8 cellular contexts compared by ENCODE assay signal in the genomic region with DNA sequence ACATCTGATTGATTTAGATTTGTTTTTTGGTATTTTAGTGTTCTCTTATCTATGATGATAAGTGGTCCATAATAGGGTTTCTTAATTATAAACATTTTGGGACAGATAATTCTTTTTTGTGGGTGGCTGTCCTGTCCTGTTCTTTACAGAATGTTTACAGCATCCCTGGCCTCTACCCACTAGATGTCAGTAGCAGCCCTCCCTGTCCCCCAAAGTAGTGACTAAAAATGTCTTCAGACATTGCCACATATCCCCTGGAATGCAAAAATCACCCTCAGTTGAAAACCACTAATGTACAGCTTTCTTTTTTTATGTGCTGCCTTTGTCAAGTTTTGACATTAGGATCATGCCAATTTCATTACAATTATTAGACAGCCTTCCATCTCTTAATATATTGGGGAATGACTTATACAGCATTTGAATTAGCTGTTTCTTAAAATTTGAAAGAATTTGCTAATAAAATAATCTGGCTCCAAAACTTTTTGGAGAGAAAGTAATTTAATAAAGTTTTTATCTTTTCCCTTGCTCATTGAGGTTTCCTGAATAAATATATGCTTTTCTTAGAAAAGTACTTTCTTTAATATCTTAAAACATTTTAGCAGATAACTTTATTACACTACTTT. TPM values are rescaled to one million over a fixed set of nuclear protein-coding genes. Genes with fewer than 3 reads are reported as not detected.
DNase-seq lines count a peak whose midpoint lies in the region; ATAC-seq and TF ChIP-seq lines count a peak whose summit lies in the region.

No MANE protein-coding gene starts in this region.

- TF ChIP-seq CTCF in LNCaP clone FGC (IDR thresholded peaks at IDR 0.05; ENCODE audit: control insufficient read depth, extremely low read depth, insufficient read depth), result peak; percentile 29; the same call in 1 of the 2 replicates
- TF ChIP-seq CTCF in fibroblast of the aortic adventitia (IDR thresholded peaks at IDR 0.05; ENCODE audit: insufficient read depth, low read length), result peak; percentile 77

- peak; percentile 78 for ATAC-seq in GM18502 (IDR thresholded peaks at IDR 0.05; ENCODE audit: poor library complexity, unreplicated experiment)
- ATAC-seq in GM19452 (IDR thresholded peaks at IDR 0.05; ENCODE audit: unreplicated experiment), result no peak

- H3K4me3 ChIP-seq in LNCaP clone FGC (ENCODE audit: low read depth, low read length) (no peak overlapping the region), fibroblast of the aortic adventitia (ENCODE audit: low read depth, low read length) (no peak overlapping the region)

- DNase-seq in AG08396 (ENCODE audit: low spot score) (peak; percentile 51), LNCaP clone FGC (ENCODE audit: low read depth) (no peak), fibroblast of the aortic adventitia (ENCODE audit: low read depth) (peak; percentile 78), DMS153 (lab: John Stamatoyannopoulos, UW) (no peak)
- peak; percentile 58 for DNase-seq in activated CD4-positive, alpha-beta T cell treated with anti-CD3 and anti-CD28 coated beads, Interleukin-2, amount 50 U/mL, for 1 hour
- DNase-seq in stimulated activated CD4-positive, alpha-beta T cell treated with anti-CD3 and anti-CD28 coated beads, Interleukin-4, amount 100 ng/mL, for 1 hour, result peak; percentile 45

RNA-seq across cellular contexts. Expression of gene WIPF1, which starts 19.5 kb away (rescaled TPM):
- 20.5 and 24.6 TPM in 2 replicates for total RNA-seq in fibroblast of the aortic adventitia (ENCODE audit: low replicate concordance)

Comparison
In these comparisons a context has a peak if more than half of its experiments do, and no peak if none do; other contexts are left out.
1. DNase-seq: peak in AG08396 (single experiment), activated CD4-positive, alpha-beta T cell treated with anti-CD3 and anti-CD28 coated beads, Interleukin-2, amount 50 U/mL, for 1 hour (single experiment), fibroblast of the aortic adventitia (single experiment) and stimulated activated CD4-positive, alpha-beta T cell treated with anti-CD3 and anti-CD28 coated beads, Interleukin-4, amount 100 ng/mL, for 1 hour (single experiment); none in LNCaP clone FGC (single experiment) and DMS153 (single experiment).